In the genomic region with DNA sequence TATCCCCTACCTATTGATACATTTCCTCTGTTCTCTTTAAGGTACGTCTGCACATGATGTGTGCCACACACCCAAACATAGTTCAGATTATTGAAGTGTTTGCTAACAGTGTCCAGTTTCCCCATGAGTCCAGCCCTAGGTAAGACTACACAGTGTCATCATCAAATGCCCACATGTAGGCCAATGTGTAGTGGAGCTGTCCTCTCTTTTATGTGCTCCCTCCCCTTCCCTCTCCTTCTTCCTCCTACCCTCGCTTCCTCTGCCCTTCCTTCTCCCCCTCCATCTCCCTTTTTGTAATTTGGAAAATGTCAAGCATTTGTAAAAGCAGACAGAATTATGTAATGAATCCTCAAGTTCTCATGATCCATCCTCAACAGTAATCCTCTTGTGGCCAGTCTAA, we compare ENCODE assay signal across 15 cellular contexts. TPM values are rescaled to one million over a fixed set of nuclear protein-coding genes. Genes with fewer than 3 reads are reported as not detected.
A peak's percentile ranks its signal among the peaks of the same experiment; 100 is the strongest.
DNase-seq lines count a peak whose midpoint lies in the region; ATAC-seq and TF ChIP-seq lines count a peak whose summit lies in the region.
"Had no signal": no experiment of that assay in that cellular context is flagged by ENCODE, and none has a peak within 500 bp of the region (broad histone marks: within the 10 kb centered on the region; RNA-seq: fewer than 3 reads in every experiment).

No MANE protein-coding gene starts in this region.

- no peak for DNase-seq in activated CD4-positive, alpha-beta T cell treated with anti-CD3 and anti-CD28 coated beads, Interleukin-2, amount 10 ng/mL, durations not matched to agents 7 days and 5 days
- no peak for DNase-seq in activated CD4-positive, alpha-beta T cell treated with anti-CD3 and anti-CD28 coated beads, Interleukin-2, amount 50 U/mL, for 4 hours
- no peak for DNase-seq in CD4-positive, alpha-beta memory T cell
- no peak for DNase-seq in activated T-helper 1 cell treated with anti-CD3 and anti-CD28 coated beads, Interleukin-12 subunit alpha, Interleukin-12 subunit beta, Interleukin-2, Interleukin-4 antibody, amounts not matched to agents 30 ng/mL and 10 ng/mL and 1 ng/mL, durations not matched to agents 14 hours and 24 hours and 36 hours (ENCODE audit: low spot score)
- DNase-seq in GF-D8 (lab: John Stamatoyannopoulos, UW): no peak
- DNase-seq in CD4-positive, alpha-beta T cell: no peak
- DNase-seq: HCEC 1CT, NCI-H1436 treated with DMSO at 0.1 percent for 48 hours, NCI-H2081, NCI-H69, PC-9 had no signal

- H3K27me3 ChIP-seq in CD4-positive, alpha-beta memory T cell (ENCODE audit: insufficient read depth, low read length): no peaks in the 10 kb centered on the region
- no peaks in the 10 kb centered on the region for H3K27me3 ChIP-seq in iPS-18a (ENCODE audit: control insufficient read depth, insufficient read depth, low read length)
- no peaks in the 10 kb centered on the region for H3K27me3 ChIP-seq in CD4-positive, alpha-beta T cell (ENCODE audit: control insufficient read depth, insufficient read depth, low read length)

- no peak for ATAC-seq in CD4-positive, alpha-beta T cell (ENCODE audit: poor library complexity)
- no peak for ATAC-seq in GM21723 (IDR thresholded peaks at IDR 0.05; ENCODE audit: unreplicated experiment)
- ATAC-seq: K562 had no signal

- peaks cover 35% of the 10 kb centered on the region for H3K36me3 ChIP-seq in CD4-positive, alpha-beta memory T cell (ENCODE audit: insufficient read depth, low read length)
- peaks cover 50% of the 10 kb centered on the region for H3K36me3 ChIP-seq in iPS-18a (ENCODE audit: control insufficient read depth, low read depth, low read length)

- no peak overlapping the region for H3K27ac ChIP-seq in CD4-positive, alpha-beta memory T cell (ENCODE audit: low read depth, low read length)
- H3K27ac ChIP-seq in iPS-18a (ENCODE audit: low read length): peak overlapping the region; percentile 32
- H3K27ac ChIP-seq in CD4-positive, alpha-beta T cell (ENCODE audit: low read depth, low read length): no peak overlapping the region
- H3K27ac ChIP-seq: 22Rv1, PC-9 had no signal

- H3K27ac Mint-ChIP-seq in activated CD4-positive, alpha-beta T cell treated with anti-CD3 and anti-CD28 coated beads, Interleukin-2, amount 10 ng/mL, durations not matched to agents 7 days and 5 days: peak overlapping the region; percentile 68
- H3K27ac Mint-ChIP-seq in CD4-positive, alpha-beta memory T cell: peak overlapping the region in 5 of 7 donors; percentile 23 to 71 (median 38)
- peak overlapping the region; percentile 20 for H3K27ac Mint-ChIP-seq in activated T-helper 1 cell treated with anti-CD3 and anti-CD28 coated beads, Interleukin-12 subunit alpha, Interleukin-12 subunit beta, Interleukin-2, Interleukin-4 antibody, amounts not matched to agents 30 ng/mL and 10 ng/mL and 1 ng/mL, durations not matched to agents 14 hours and 24 hours and 36 hours
- H3K27ac Mint-ChIP-seq in CD4-positive, alpha-beta T cell: no peak overlapping the region

- no peaks in the 10 kb centered on the region for H3K27me3 Mint-ChIP-seq in activated CD4-positive, alpha-beta T cell treated with anti-CD3 and anti-CD28 coated beads, Interleukin-2, amount 10 ng/mL, durations not matched to agents 7 days and 5 days
- H3K27me3 Mint-ChIP-seq in CD4-positive, alpha-beta memory T cell: no peaks in the 10 kb centered on the region
- H3K27me3 Mint-ChIP-seq in activated T-helper 1 cell treated with anti-CD3 and anti-CD28 coated beads, Interleukin-12 subunit alpha, Interleukin-12 subunit beta, Interleukin-2, Interleukin-4 antibody, amounts not matched to agents 30 ng/mL and 10 ng/mL and 1 ng/mL, durations not matched to agents 14 hours and 24 hours and 36 hours (ENCODE audit: insufficient read depth): no peaks in the 10 kb centered on the region
- H3K27me3 Mint-ChIP-seq in CD4-positive, alpha-beta T cell: no peaks in the 10 kb centered on the region

- no peak overlapping the region for H3K4me3 ChIP-seq in CD4-positive, alpha-beta memory T cell (ENCODE audit: low read length in 2 of 2)
- H3K4me3 ChIP-seq in iPS-18a (ENCODE audit: low read length): peak overlapping the region; percentile 20
- H3K4me3 ChIP-seq: K562, PC-9 had no signal

- peaks cover 43% of the 10 kb centered on the region for H3K36me3 Mint-ChIP-seq in activated CD4-positive, alpha-beta T cell treated with anti-CD3 and anti-CD28 coated beads, Interleukin-2, amount 10 ng/mL, durations not matched to agents 7 days and 5 days (ENCODE audit: low read depth)
- peaks cover 36 to 62% of the 10 kb centered on the region in 2 donors for H3K36me3 Mint-ChIP-seq in CD4-positive, alpha-beta memory T cell
- peaks cover 32% of the 10 kb centered on the region for H3K36me3 Mint-ChIP-seq in activated T-helper 1 cell treated with anti-CD3 and anti-CD28 coated beads, Interleukin-12 subunit alpha, Interleukin-12 subunit beta, Interleukin-2, Interleukin-4 antibody, amounts not matched to agents 30 ng/mL and 10 ng/mL and 1 ng/mL, durations not matched to agents 14 hours and 24 hours and 36 hours (ENCODE audit: low read depth)
- peaks cover 86% of the 10 kb centered on the region for H3K36me3 Mint-ChIP-seq in CD4-positive, alpha-beta T cell (ENCODE audit: low read depth)

- no peaks in the 10 kb centered on the region for H3K9me3 ChIP-seq in CD4-positive, alpha-beta memory T cell (ENCODE audit: control insufficient read depth in 1 of 2, low read length in 2 of 2)
- H3K9me3 ChIP-seq in iPS-18a (ENCODE audit: control insufficient read depth, low read depth, low read length): no peaks in the 10 kb centered on the region
- H3K9me3 ChIP-seq in CD4-positive, alpha-beta T cell (ENCODE audit: control insufficient read depth, low read length): no peaks in the 10 kb centered on the region

- peak overlapping the region; percentile 44 for H3K9ac ChIP-seq in iPS-18a (ENCODE audit: low read length)

- no peak overlapping the region for H3K4me3 Mint-ChIP-seq in activated CD4-positive, alpha-beta T cell treated with anti-CD3 and anti-CD28 coated beads, Interleukin-2, amount 10 ng/mL, durations not matched to agents 7 days and 5 days
- H3K4me3 Mint-ChIP-seq in CD4-positive, alpha-beta memory T cell: no peak overlapping the region
- H3K4me3 Mint-ChIP-seq in activated T-helper 1 cell treated with anti-CD3 and anti-CD28 coated beads, Interleukin-12 subunit alpha, Interleukin-12 subunit beta, Interleukin-2, Interleukin-4 antibody, amounts not matched to agents 30 ng/mL and 10 ng/mL and 1 ng/mL, durations not matched to agents 14 hours and 24 hours and 36 hours: no peak overlapping the region
- H3K4me3 Mint-ChIP-seq in CD4-positive, alpha-beta T cell: no peak overlapping the region

- TF ChIP-seq CTCF in CD4-positive, alpha-beta T cell (IDR thresholded peaks at IDR 0.05): no peak

- CTCF ChIA-PET in activated CD4-positive, alpha-beta T cell treated with anti-CD3 and anti-CD28 coated beads, Interleukin-2, amount 10 ng/mL, durations not matched to agents 7 days and 5 days (lab: Charles Lee): no interaction called here
- CTCF ChIA-PET in CD4-positive, alpha-beta memory T cell (lab: Charles Lee; ENCODE audit: partially characterized antibody): interaction anchor here (1.2 kb wide), 1 partner anchor 54 kb away, joined by 3 read pairs; no protein-coding TSS in a partner anchor
- CTCF ChIA-PET in CD4-positive, alpha-beta T cell (lab: Charles Lee): no interaction called here

- intact Hi-C loops in CD4-positive, alpha-beta memory T cell (cut with micrococcal nuclease): no loop called here
- intact Hi-C loops in activated T-helper 1 cell treated with anti-CD3 and anti-CD28 coated beads, Interleukin-12 subunit alpha, Interleukin-12 subunit beta, Interleukin-2, Interleukin-4 antibody, amounts not matched to agents 30 ng/mL and 10 ng/mL and 1 ng/mL, durations not matched to agents 14 hours and 24 hours and 36 hours (cut with micrococcal nuclease): no loop called here
- intact Hi-C loops in CD4-positive, alpha-beta T cell (cut with DNase I, micrococcal nuclease): no loop called here

- H3K4me1 Mint-ChIP-seq in activated CD4-positive, alpha-beta T cell treated with anti-CD3 and anti-CD28 coated beads, Interleukin-2, amount 10 ng/mL, durations not matched to agents 7 days and 5 days: no peaks in the 10 kb centered on the region
- peaks cover 0 to 13% (median 3%) of the 10 kb centered on the region in 4 donors for H3K4me1 Mint-ChIP-seq in CD4-positive, alpha-beta memory T cell
- H3K4me1 Mint-ChIP-seq in activated T-helper 1 cell treated with anti-CD3 and anti-CD28 coated beads, Interleukin-12 subunit alpha, Interleukin-12 subunit beta, Interleukin-2, Interleukin-4 antibody, amounts not matched to agents 30 ng/mL and 10 ng/mL and 1 ng/mL, durations not matched to agents 14 hours and 24 hours and 36 hours (ENCODE audit: low read depth): no peaks in the 10 kb centered on the region
- H3K4me1 Mint-ChIP-seq in CD4-positive, alpha-beta T cell (ENCODE audit: low read depth): peaks cover 8% of the 10 kb centered on the region

- H3K4me1 ChIP-seq in CD4-positive, alpha-beta memory T cell (ENCODE audit: insufficient read depth, low read length): no peaks in the 10 kb centered on the region
- H3K4me1 ChIP-seq in iPS-18a (ENCODE audit: control insufficient read depth, low read depth, low read length): peaks cover 50% of the 10 kb centered on the region

- H3K9me3 Mint-ChIP-seq in activated CD4-positive, alpha-beta T cell treated with anti-CD3 and anti-CD28 coated beads, Interleukin-2, amount 10 ng/mL, durations not matched to agents 7 days and 5 days: no peaks in the 10 kb centered on the region
- H3K9me3 Mint-ChIP-seq in CD4-positive, alpha-beta memory T cell: no peaks in the 10 kb centered on the region
- H3K9me3 Mint-ChIP-seq in activated T-helper 1 cell treated with anti-CD3 and anti-CD28 coated beads, Interleukin-12 subunit alpha, Interleukin-12 subunit beta, Interleukin-2, Interleukin-4 antibody, amounts not matched to agents 30 ng/mL and 10 ng/mL and 1 ng/mL, durations not matched to agents 14 hours and 24 hours and 36 hours: no peaks in the 10 kb centered on the region
- no peaks in the 10 kb centered on the region for H3K9me3 Mint-ChIP-seq in CD4-positive, alpha-beta T cell

- POLR2A ChIA-PET in activated CD4-positive, alpha-beta T cell treated with anti-CD3 and anti-CD28 coated beads, Interleukin-2, amount 10 ng/mL, durations not matched to agents 7 days and 5 days (lab: Charles Lee): no interaction called here
- POLR2A ChIA-PET in CD4-positive, alpha-beta memory T cell (lab: Charles Lee; ENCODE audit: partially characterized antibody): no interaction called here
- POLR2A ChIA-PET in CD4-positive, alpha-beta T cell (lab: Charles Lee): no interaction called here

RNA-seq across cellular contexts. Expression of a gene that starts 25.5 kb away (rescaled TPM):
- total RNA-seq in activated CD4-positive, alpha-beta T cell treated with anti-CD3 and anti-CD28 coated beads, Interleukin-2, amount 10 ng/mL, durations not matched to agents 7 days and 5 days: 10 to 100 TPM; 43.7 to 47.6 TPM
- 10 to 100 TPM; 59.6 to 68.1 TPM for total RNA-seq in CD4-positive, alpha-beta memory T cell
- polyA plus RNA-seq in CD4-positive, alpha-beta memory T cell: 10 to 100 TPM; 36.6 to 43.0 TPM
- 82.1 and 86.5 TPM in 2 replicates for total RNA-seq in activated T-helper 1 cell treated with anti-CD3 and anti-CD28 coated beads, Interleukin-12 subunit alpha, Interleukin-12 subunit beta, Interleukin-2, Interleukin-4 antibody, amounts not matched to agents 30 ng/mL and 10 ng/mL and 1 ng/mL, durations not matched to agents 14 hours and 24 hours and 36 hours
- total RNA-seq in CD4-positive, alpha-beta T cell: 10 to 100 TPM; 62.2 to 63.6 TPM
